18 cellular contexts compared by ENCODE assay signal in the genomic region with DNA sequence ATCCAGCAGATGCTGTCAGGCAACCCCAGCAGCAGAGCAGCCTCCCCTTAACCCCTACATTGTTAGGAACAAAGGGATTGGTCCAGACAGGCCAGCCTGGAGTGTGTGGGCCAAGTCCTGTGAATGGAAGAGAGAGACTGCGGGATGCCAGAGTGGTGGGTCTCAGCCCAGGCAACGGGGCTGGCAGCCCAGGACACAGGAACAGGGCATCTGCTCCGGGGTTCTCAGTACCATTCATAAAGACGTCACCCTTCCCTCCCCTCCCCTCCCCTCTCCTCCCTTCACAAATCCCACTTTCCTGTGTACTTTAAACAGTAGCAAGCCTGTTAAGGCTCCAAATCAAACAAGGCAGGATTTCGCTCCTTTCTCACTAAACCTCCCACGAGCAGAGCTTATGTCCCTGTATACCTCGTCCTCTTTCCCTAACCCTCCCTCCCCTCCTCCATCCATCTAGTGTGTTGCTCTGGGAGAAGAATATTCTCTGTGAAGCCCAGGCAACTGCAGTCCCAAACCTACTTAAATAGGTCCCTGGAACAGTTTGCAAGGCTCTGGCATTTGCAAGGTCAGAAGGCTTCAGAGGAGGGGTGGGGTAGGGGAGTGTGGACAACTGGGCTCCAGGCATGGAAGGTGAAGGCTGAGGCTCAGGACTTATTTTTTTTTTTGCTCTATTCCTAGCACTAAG.
"Had no signal": no experiment of that assay in that cellular context is flagged by ENCODE, and none has a peak within 500 bp of the region (broad histone marks: within the 10 kb centered on the region; RNA-seq: fewer than 3 reads in every experiment).

No MANE protein-coding gene starts in this region.

- H3K27me3 ChIP-seq: body of pancreas, gastroesophageal sphincter, heart left ventricle had no signal

- ATAC-seq: activated CD4-positive, alpha-beta T cell treated with anti-CD3 and anti-CD28 coated beads for 36 hours; activated naive CD8-positive, alpha-beta T cell treated with anti-CD3 and anti-CD28 coated beads, Interleukin-2, amount 50 U/mL, for 24 hours; body of pancreas; gastroesophageal sphincter; heart left ventricle; natural killer cell; WTC11 had no signal

- H3K27ac ChIP-seq: body of pancreas, epithelial cell of prostate, gastroesophageal sphincter, heart left ventricle, prostate gland, spleen had no signal

- H3K36me3 ChIP-seq: gastroesophageal sphincter, heart left ventricle, prostate gland, spleen had no signal

- H3K4me1 ChIP-seq: prostate gland had no signal

- H3K4me3 ChIP-seq: body of pancreas, gastroesophageal sphincter, heart left ventricle, lung, prostate gland, spleen had no signal

- DNase-seq: activated CD4-positive, alpha-beta T cell treated with anti-CD3 and anti-CD28 coated beads for 36 hours; activated CD4-positive, alpha-beta T cell treated with anti-CD3 and anti-CD28 coated beads, Interleukin-2, amount 50 U/mL, for 4 hours; activated effector memory CD4-positive, alpha-beta T cell treated with anti-CD3 and anti-CD28 coated beads, Interleukin-2, amount 50 U/mL, for 16 hours; activated naive CD4-positive, alpha-beta T cell treated with anti-CD3 and anti-CD28 coated beads, Interleukin-2, amount 50 U/mL, for 16 hours; activated naive CD8-positive, alpha-beta T cell treated with anti-CD3 and anti-CD28 coated beads, Interleukin-2, amount 50 U/mL, for 24 hours; activated T-cell treated with anti-CD3 and anti-CD28 coated beads, Interleukin-2, amount 50 U/mL, for 48 hours; body of pancreas; natural killer cell; spleen; stimulated activated CD4-positive, alpha-beta T cell treated with anti-CD3 and anti-CD28 coated beads, Interleukin-4, amount 100 ng/mL, for 1 hour; stimulated activated naive CD4-positive, alpha-beta T cell; T1000 had no signal

- H3K9me3 ChIP-seq: body of pancreas, gastroesophageal sphincter, heart left ventricle, prostate gland, spleen had no signal
